8 cellular contexts compared by ENCODE assay signal in genomic region chr5:40681351-40682311, GRCh38. TPM values are rescaled to one million over a fixed set of nuclear protein-coding genes. Genes with fewer than 3 reads are reported as not detected.
DNase-seq lines count a peak whose midpoint lies in the region; ATAC-seq, FAIRE-seq and TF ChIP-seq lines count a peak whose summit lies in the region.

No MANE protein-coding gene starts in this region.

- H3K9ac ChIP-seq in HUES48 (ENCODE audit: low read depth, low read length), result no peak overlapping the region

- peak overlapping the region; percentile 96 for H3K4me2 ChIP-seq in osteoblast (ENCODE audit: insufficient read depth, low read length)

- H3K27me3 ChIP-seq in HUES48 (ENCODE audit: control insufficient read depth, insufficient read depth, low read length) (peaks cover 52% of the 10 kb centered on the region), osteoblast (ENCODE audit: insufficient read depth, low read length) (no peaks in the 10 kb centered on the region)

- no peaks in the 10 kb centered on the region for H4K20me1 ChIP-seq in osteoblast (ENCODE audit: insufficient read depth, low read length)

- FAIRE-seq in GM12891 (lab: Jason Lieb, UNC), result peak; percentile 61

- TF ChIP-seq POLR2A in GM12891 (IDR thresholded peaks at IDR 0.05; ENCODE audit: low read depth, low read length), result peak; percentile 34; the same call in 1 of the 2 replicates

- TF ChIP-seq CTCF in fibroblast of pulmonary artery (IDR thresholded peaks at IDR 0.05; ENCODE audit: low read length, missing control alignments) (no peak), osteoblast (IDR thresholded peaks at IDR 0.05; ENCODE audit: extremely low read depth, low read depth, low read length) (no peak), omental fat pad (IDR thresholded peaks at IDR 0.05) (no peak)

- no peak for DNase-seq in GM12891 (ENCODE audit: insufficient read length, low spot score)
- DNase-seq in activated T-cell treated with anti-CD3 and anti-CD28 coated beads, Interleukin-2, amount 50 U/mL, for 1 hour, result peak; percentile 65
- DNase-seq in fibroblast of pulmonary artery (ENCODE audit: low read depth), result no peak
- peak; percentile 82 for DNase-seq in osteoblast (ENCODE audit: insufficient read length, low spot score, missing footprints)
- DNase-seq in cortex of kidney (lab: John Stamatoyannopoulos, UW), result no peak
- no peak for DNase-seq in kidney glomerular epithelial cell (lab: John Stamatoyannopoulos, UW)
- DNase-seq in omental fat pad (ENCODE audit: low spot score), result no peak

- peak overlapping the region; percentile 81 for H2AFZ ChIP-seq in osteoblast (ENCODE audit: low read length)

- H3K4me3 ChIP-seq in HUES48 (ENCODE audit: low read depth, low read length), result peak overlapping the region; percentile 80
- H3K4me3 ChIP-seq in fibroblast of pulmonary artery (replicated peaks; ENCODE audit: low read depth, low read length), result peak overlapping the region; percentile 77
- H3K4me3 ChIP-seq in osteoblast (ENCODE audit: insufficient read depth, low read length), result peak overlapping the region; percentile 81

- no peak for ATAC-seq in omental fat pad (ENCODE audit: low FRiP score)

- H3K27ac ChIP-seq in HUES48 (ENCODE audit: low read depth, low read length), result no peak overlapping the region
- no peak overlapping the region for H3K27ac ChIP-seq in osteoblast (ENCODE audit: low read depth, low read length)

- H3K4me1 ChIP-seq in HUES48 (ENCODE audit: control insufficient read depth, insufficient read depth, low read length) (peaks cover 30% of the 10 kb centered on the region), osteoblast (ENCODE audit: insufficient read depth, low read length) (peaks cover 46% of the 10 kb centered on the region)

- H3K36me3 ChIP-seq in HUES48 (ENCODE audit: control insufficient read depth, insufficient read depth, low read length) (no peaks in the 10 kb centered on the region), osteoblast (ENCODE audit: insufficient read depth, low read length) (no peaks in the 10 kb centered on the region)

- H3K9me3 ChIP-seq in HUES48 (ENCODE audit: control insufficient read depth, insufficient read depth, low read length) (no peaks in the 10 kb centered on the region), osteoblast (ENCODE audit: low read depth, low read length) (no peaks in the 10 kb centered on the region)

- H3K79me2 ChIP-seq in osteoblast (ENCODE audit: insufficient read depth, low read length), result peaks cover 64% of the 10 kb centered on the region

TF ChIP-seq in GM12891, 5 proteins besides CTCF, POLR2A, EP300 and RAD21:
- TF ChIP-seq POU2F2 (IDR thresholded peaks at IDR 0.05; ENCODE audit: low read depth, low read length) (no peak), TAF1 (IDR thresholded peaks at IDR 0.05; ENCODE audit: low read depth, low read length) (no peak), SPI1 (IDR thresholded peaks at IDR 0.05; ENCODE audit: low read depth, low read length) (no peak)

RNA-seq across cellular contexts. Expression of gene PTGER4, which starts 1.9 kb away (rescaled TPM):
- 4.5 TPM for polyA plus RNA-seq in GM12891 (2012; ENCODE audit: low read depth, missing spikeins)
- total RNA-seq in osteoblast, result 10.6 and 15.2 TPM in 2 replicates
- 10 to 100 TPM; 39.5 to 87.7 (median 46.4) TPM for total RNA-seq in omental fat pad

Comparison
In these comparisons a context has a peak if more than half of its experiments do, and no peak if none do; other contexts are left out.
1. DNase-seq: peak in activated T-cell treated with anti-CD3 and anti-CD28 coated beads, Interleukin-2, amount 50 U/mL, for 1 hour (single experiment) and osteoblast (single experiment); none in GM12891 (single experiment), fibroblast of pulmonary artery (single experiment), cortex of kidney (single experiment), kidney glomerular epithelial cell (single experiment) and omental fat pad (single experiment).
2. Peak in every context shown above with its lines, with median percentiles within 50 percentile points of each other: H3K4me3 ChIP-seq.